In the genomic region with DNA sequence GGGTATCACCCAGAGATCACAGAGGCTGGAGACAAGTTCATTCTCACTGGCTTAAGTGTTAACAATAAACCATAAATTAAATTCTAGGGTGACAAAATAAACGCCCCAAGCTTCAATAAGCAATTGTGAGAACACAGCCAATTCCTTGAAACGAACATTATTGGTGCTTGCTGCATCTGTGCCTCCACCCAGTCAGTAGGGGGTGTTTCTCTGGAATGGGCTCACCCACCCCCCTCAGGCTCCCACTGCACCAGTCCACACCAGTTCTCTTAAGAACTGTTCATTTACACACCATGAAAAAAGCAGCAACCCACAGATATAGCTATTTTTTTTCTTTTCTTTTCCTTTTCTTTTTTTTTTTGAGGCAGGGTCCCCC, we compare ENCODE assay signal across 16 cellular contexts. TPM values are rescaled to one million over a fixed set of nuclear protein-coding genes. Genes with fewer than 3 reads are reported as not detected.
DNase-seq lines count a peak whose midpoint lies in the region; ATAC-seq, FAIRE-seq and TF ChIP-seq lines count a peak whose summit lies in the region.
"Had no signal": no experiment of that assay in that cellular context is flagged by ENCODE, and none has a peak within 500 bp of the region (broad histone marks: within the 10 kb centered on the region; RNA-seq: fewer than 3 reads in every experiment).

No MANE protein-coding gene starts in this region.

- peak overlapping the region; percentile 43 for H3K4me2 ChIP-seq in A549

- ATAC-seq in A549 (peak; percentile 39 to 60; a peak in 3 of 6 replicates), body of pancreas (no peak), GM18519 (IDR thresholded peaks at IDR 0.05; ENCODE audit: low FRiP score, unreplicated experiment) (no peak)
- ATAC-seq: effector memory CD8-positive, alpha-beta T cell; gastrocnemius medialis had no signal

- intact Hi-C loops in body of pancreas (cut with DNase I), result no loop called here

- peaks cover 2% of the 10 kb centered on the region for H3K27me3 Mint-ChIP-seq in HFFc6 (ENCODE audit: insufficient read depth)
- peaks cover 23% of the 10 kb centered on the region for H3K27me3 Mint-ChIP-seq in activated naive CD4-positive, alpha-beta T cell treated with anti-CD3 and anti-CD28 coated beads, Interleukin-2, amount 10 ng/mL, durations not matched to agents 7 days and 5 days

- 35% methylated on average over 2 of the region's 2 CpGs for WGBS in A549 (ENCODE audit: missing lambda C conversion rate)
- WGBS in body of pancreas, 2 donors, result 31 to 47% methylated on average over 2 of the region's 2 CpGs

- POLR2A ChIA-PET in A549 (lab: Yijun Ruan, JAX), result interaction anchor here (0.8 kb wide), 1 partner anchor 12 kb away, joined by 4 read pairs; no protein-coding TSS in a partner anchor

- no peaks in the 10 kb centered on the region for H3K27me3 ChIP-seq in body of pancreas
- H3K27me3 ChIP-seq in layer of hippocampus (ENCODE audit: control insufficient read depth, insufficient read depth, low read length), result no peaks in the 10 kb centered on the region
- H3K27me3 ChIP-seq: gastrocnemius medialis had no signal

- H3K9me3 ChIP-seq in A549 (no peaks in the 10 kb centered on the region), body of pancreas (no peaks in the 10 kb centered on the region)
- H3K9me3 ChIP-seq: gastrocnemius medialis had no signal

- no peak for FAIRE-seq in A549 (lab: Jason Lieb, UNC)

- H3K27ac Mint-ChIP-seq in HFFc6, result peak overlapping the region; percentile 82
- no peak overlapping the region for H3K27ac Mint-ChIP-seq in activated naive CD4-positive, alpha-beta T cell treated with anti-CD3 and anti-CD28 coated beads, Interleukin-2, amount 10 ng/mL, durations not matched to agents 7 days and 5 days
- H3K27ac Mint-ChIP-seq: activated CD4-positive, alpha-beta memory T cell treated with anti-CD3 and anti-CD28 coated beads for 36 hours; effector memory CD8-positive, alpha-beta T cell had no signal

- H3K27ac ChIP-seq in A549 (0 out of 6 replicates have a peak overlapping the region, but pooled peaks of 1 of the 2 experiments have one; percentile 47), body of pancreas (peak overlapping the region in 3 of 4 donors; percentile 4 to 39 (median 18)), layer of hippocampus (ENCODE audit: low read depth, low read length) (peak overlapping the region; percentile 62)
- H3K27ac ChIP-seq: gastrocnemius medialis had no signal

- peak overlapping the region; percentile 69 for H3K4me3 Mint-ChIP-seq in HFFc6
- H3K4me3 Mint-ChIP-seq in activated naive CD4-positive, alpha-beta T cell treated with anti-CD3 and anti-CD28 coated beads, Interleukin-2, amount 10 ng/mL, durations not matched to agents 7 days and 5 days, result no peak overlapping the region
- H3K4me3 Mint-ChIP-seq: activated CD4-positive, alpha-beta memory T cell treated with anti-CD3 and anti-CD28 coated beads for 36 hours; effector memory CD8-positive, alpha-beta T cell had no signal

- peaks cover 12% of the 10 kb centered on the region for H3K36me3 Mint-ChIP-seq in HFFc6 (ENCODE audit: low read depth)
- no peaks in the 10 kb centered on the region for H3K36me3 Mint-ChIP-seq in activated naive CD4-positive, alpha-beta T cell treated with anti-CD3 and anti-CD28 coated beads, Interleukin-2, amount 10 ng/mL, durations not matched to agents 7 days and 5 days
- H3K36me3 Mint-ChIP-seq: activated CD4-positive, alpha-beta memory T cell treated with anti-CD3 and anti-CD28 coated beads for 36 hours had no signal

- no peaks in the 10 kb centered on the region for H3K36me3 ChIP-seq in body of pancreas (replicated peaks in 1 of 2; ENCODE audit: insufficient read depth in 1 of 2, low read depth in 2 of 2)
- H3K36me3 ChIP-seq: gastrocnemius medialis had no signal

- no peak for TF ChIP-seq RAD21 in A549 (conservative IDR thresholded peaks at IDR 0.05 in 1 of 2, IDR thresholded peaks at IDR 0.05 in 1 of 2)

- no peak for TF ChIP-seq EP300 in A549 (IDR thresholded peaks at IDR 0.05)

- peaks cover 62% of the 10 kb centered on the region for H3K4me1 Mint-ChIP-seq in HFFc6 (ENCODE audit: low read depth)
- no peaks in the 10 kb centered on the region for H3K4me1 Mint-ChIP-seq in activated naive CD4-positive, alpha-beta T cell treated with anti-CD3 and anti-CD28 coated beads, Interleukin-2, amount 10 ng/mL, durations not matched to agents 7 days and 5 days

- TF ChIP-seq CTCF in A549 (IDR thresholded peaks at IDR 0.05), result no peak
- TF ChIP-seq CTCF in HFFc6 (IDR thresholded peaks at IDR 0.05), result peak; percentile 39
- TF ChIP-seq CTCF in body of pancreas (IDR thresholded peaks at IDR 0.05), result no peak

- CTCF ChIA-PET in A549 (lab: Yijun Ruan, JAX), result interaction anchor here (0.6 kb wide), 1 partner anchor 9 kb away, joined by 3 read pairs; no protein-coding TSS in a partner anchor
- CTCF ChIA-PET in activated naive CD4-positive, alpha-beta T cell treated with anti-CD3 and anti-CD28 coated beads, Interleukin-2, amount 10 ng/mL, durations not matched to agents 7 days and 5 days (lab: Charles Lee), result no interaction called here

- H3K4me3 ChIP-seq in A549 (no peak overlapping the region), body of pancreas (no peak overlapping the region)
- H3K4me3 ChIP-seq: gastrocnemius medialis had no signal

- DNase-seq in A549 (ENCODE audit: low read depth in 1 of 2, low spot score in 1 of 2), result no peak
- DNase-seq in HFFc6, result no peak
- DNase-seq in body of pancreas, result no peak
- DNase-seq in activated naive CD4-positive, alpha-beta T cell treated with anti-CD3 and anti-CD28 coated beads, Interleukin-2, amount 10 ng/mL, durations not matched to agents 7 days and 5 days, result no peak
- DNase-seq in Ammon's horn (ENCODE audit: low spot score), result no peak
- DNase-seq in activated CD8-positive, alpha-beta memory T cell treated with anti-CD3 and anti-CD28 coated beads, Interleukin-2, amount 50 U/mL, for 48 hours, result no peak
- DNase-seq: activated CD4-positive, alpha-beta memory T cell treated with anti-CD3 and anti-CD28 coated beads for 36 hours; effector memory CD8-positive, alpha-beta T cell; gastrocnemius medialis; midbrain; NCI-H1436 treated with DMSO at 0.1 percent for 48 hours; NCI-H774; occipital lobe; T1000 had no signal

- H3K9me3 Mint-ChIP-seq in HFFc6, result no peaks in the 10 kb centered on the region
- no peaks in the 10 kb centered on the region for H3K9me3 Mint-ChIP-seq in activated naive CD4-positive, alpha-beta T cell treated with anti-CD3 and anti-CD28 coated beads, Interleukin-2, amount 10 ng/mL, durations not matched to agents 7 days and 5 days
- H3K9me3 Mint-ChIP-seq: activated CD4-positive, alpha-beta memory T cell treated with anti-CD3 and anti-CD28 coated beads for 36 hours; effector memory CD8-positive, alpha-beta T cell had no signal

- TF ChIP-seq POLR2A in A549 (IDR thresholded peaks at IDR 0.05; ENCODE audit: low read length) (no peak), body of pancreas (IDR thresholded peaks at IDR 0.05) (no peak)

- peaks cover 20% of the 10 kb centered on the region for H3K4me1 ChIP-seq in A549
- peaks cover 13% of the 10 kb centered on the region for H3K4me1 ChIP-seq in body of pancreas

TF ChIP-seq in A549, 52 proteins besides CTCF, POLR2A, EP300 and RAD21 (continues in another document):
- TF ChIP-seq, protein P1, sequence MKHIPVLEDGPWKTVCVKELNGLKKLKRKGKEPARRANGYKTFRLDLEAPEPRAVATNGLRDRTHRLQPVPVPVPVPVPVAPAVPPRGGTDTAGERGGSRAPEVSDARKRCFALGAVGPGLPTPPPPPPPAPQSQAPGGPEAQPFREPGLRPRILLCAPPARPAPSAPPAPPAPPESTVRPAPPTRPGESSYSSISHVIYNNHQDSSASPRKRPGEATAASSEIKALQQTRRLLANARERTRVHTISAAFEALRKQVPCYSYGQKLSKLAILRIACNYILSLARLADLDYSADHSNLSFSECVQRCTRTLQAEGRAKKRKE (CRISPR knock-in tag; IDR thresholded peaks at IDR 0.05; ENCODE audit: low read depth), result no peak
- TF ChIP-seq, protein P2, sequence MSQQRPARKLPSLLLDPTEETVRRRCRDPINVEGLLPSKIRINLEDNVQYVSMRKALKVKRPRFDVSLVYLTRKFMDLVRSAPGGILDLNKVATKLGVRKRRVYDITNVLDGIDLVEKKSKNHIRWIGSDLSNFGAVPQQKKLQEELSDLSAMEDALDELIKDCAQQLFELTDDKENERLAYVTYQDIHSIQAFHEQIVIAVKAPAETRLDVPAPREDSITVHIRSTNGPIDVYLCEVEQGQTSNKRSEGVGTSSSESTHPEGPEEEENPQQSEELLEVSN (IDR thresholded peaks at IDR 0.05; ENCODE audit: borderline replicate concordance, low read depth), result no peak
- TF ChIP-seq HOXA7 (CRISPR knock-in tag; IDR thresholded peaks at IDR 0.05) (no peak), RCOR1 (IDR thresholded peaks at IDR 0.05; ENCODE audit: low read depth, low read length) (no peak), TP53 (CRISPR knock-in tag; IDR thresholded peaks at IDR 0.05) (no peak), RNF2 (IDR thresholded peaks at IDR 0.05; ENCODE audit: borderline replicate concordance, low read depth) (no peak), EHMT2 (IDR thresholded peaks at IDR 0.05; ENCODE audit: low read depth) (no peak)
- TF ChIP-seq, protein P3, sequence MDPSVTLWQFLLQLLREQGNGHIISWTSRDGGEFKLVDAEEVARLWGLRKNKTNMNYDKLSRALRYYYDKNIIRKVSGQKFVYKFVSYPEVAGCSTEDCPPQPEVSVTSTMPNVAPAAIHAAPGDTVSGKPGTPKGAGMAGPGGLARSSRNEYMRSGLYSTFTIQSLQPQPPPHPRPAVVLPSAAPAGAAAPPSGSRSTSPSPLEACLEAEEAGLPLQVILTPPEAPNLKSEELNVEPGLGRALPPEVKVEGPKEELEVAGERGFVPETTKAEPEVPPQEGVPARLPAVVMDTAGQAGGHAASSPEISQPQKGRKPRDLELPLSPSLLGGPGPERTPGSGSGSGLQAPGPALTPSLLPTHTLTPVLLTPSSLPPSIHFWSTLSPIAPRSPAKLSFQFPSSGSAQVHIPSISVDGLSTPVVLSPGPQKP (IDR thresholded peaks at IDR 0.05; ENCODE audit: low read depth, low read length), result no peak
- TF ChIP-seq, protein P4, sequence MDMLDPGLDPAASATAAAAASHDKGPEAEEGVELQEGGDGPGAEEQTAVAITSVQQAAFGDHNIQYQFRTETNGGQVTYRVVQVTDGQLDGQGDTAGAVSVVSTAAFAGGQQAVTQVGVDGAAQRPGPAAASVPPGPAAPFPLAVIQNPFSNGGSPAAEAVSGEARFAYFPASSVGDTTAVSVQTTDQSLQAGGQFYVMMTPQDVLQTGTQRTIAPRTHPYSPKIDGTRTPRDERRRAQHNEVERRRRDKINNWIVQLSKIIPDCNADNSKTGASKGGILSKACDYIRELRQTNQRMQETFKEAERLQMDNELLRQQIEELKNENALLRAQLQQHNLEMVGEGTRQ (IDR thresholded peaks at IDR 0.05), result no peak

RNA-seq across cellular contexts. Expression of a gene that starts 34.7 kb away (rescaled TPM):
- polyA plus RNA-seq in A549 (2011; rRNA removed), result 57.1 and 105 TPM in 2 replicates
- 72.4 and 91.1 TPM in 2 replicates for polyA plus RNA-seq in A549 (2012; cell fraction: cytosol; rRNA removed)
- 197 and 207 TPM in 2 replicates for polyA plus RNA-seq in A549 (2012; cell fraction: nucleus; rRNA removed)
- 56.0 to 56.4 TPM (median 56.0 TPM) in 3 replicates for polyA plus RNA-seq in A549 (2017; fragmentation: RNase III; extraction: RNeasy Plus Mini Kit Qiagen cat#74134 plus additional on column Dnase treatment)
- 176 and 179 TPM in 2 replicates for polyA minus RNA-seq in A549 (2011; rRNA and poly(A)+ RNA removed)
- total RNA-seq in HFFc6 (2021; fragmentation: NEBNext Ultra II Directional; extraction: Animal tissue kit (Norgen Biotek cat#: 25700)), result 10 to 100 TPM; 73.7 to 85.1 (median 79.9) TPM
- total RNA-seq in body of pancreas, result 100 to 1,000 TPM in 1 of 2 donors, 10 to 100 TPM in 1; 66.2 to 102 TPM

Comparison
In these comparisons a context has a peak if more than half of its experiments do, and no peak if none do; other contexts are left out.
1. ATAC-seq: peak in A549 (2 of 2); none in body of pancreas (single experiment) and GM18519 (single experiment).